Comparison of ENCODE assay signal across 2 cellular contexts in genomic region chr14:39433452-39433813, GRCh38.
TF ChIP-seq lines count a peak whose summit lies in the region.

No MANE protein-coding gene starts in this region.

TF ChIP-seq in SK-N-SH, 30 proteins besides CTCF, POLR2A, EP300 and RAD21 (continued from another document):
- TF ChIP-seq ZBTB33 (IDR thresholded peaks at IDR 0.05; ENCODE audit: borderline replicate concordance, low read depth) (no peak), RFX5 (IDR thresholded peaks at IDR 0.05; ENCODE audit: low read length) (no peak), PBX3 (IDR thresholded peaks at IDR 0.05) (no peak), NFIC (IDR thresholded peaks at IDR 0.05; ENCODE audit: borderline replicate concordance) (no peak), RCOR1 (IDR thresholded peaks at IDR 0.05; ENCODE audit: low read length) (no peak), MXI1 (IDR thresholded peaks at IDR 0.05; ENCODE audit: low read depth, low read length) (no peak)

TF ChIP-seq in SK-N-SH treated with all-trans-retinoic acid at 6 μM for 48 hours, 23 proteins besides CTCF, POLR2A, EP300 and RAD21 (continued from another document):
- no peak for TF ChIP-seq PATZ1 (CRISPR knock-in tag; IDR thresholded peaks at IDR 0.05; ENCODE audit: borderline replicate concordance)
- TF ChIP-seq SNAI2 (CRISPR knock-in tag; IDR thresholded peaks at IDR 0.05): no peak
- TF ChIP-seq ZFP30 (CRISPR knock-in tag; IDR thresholded peaks at IDR 0.05): no peak
- TF ChIP-seq CREB5 (CRISPR knock-in tag; IDR thresholded peaks at IDR 0.05; ENCODE audit: low read depth): no peak
- TF ChIP-seq ZC3H10 (CRISPR knock-in tag; IDR thresholded peaks at IDR 0.05): no peak
- no peak for TF ChIP-seq ESRRG (CRISPR knock-in tag; IDR thresholded peaks at IDR 0.05)
- TF ChIP-seq TOX (CRISPR knock-in tag; IDR thresholded peaks at IDR 0.05; ENCODE audit: borderline replicate concordance): no peak
- TF ChIP-seq CSDC2 (CRISPR knock-in tag; IDR thresholded peaks at IDR 0.05): no peak
- TF ChIP-seq TSHZ2 (CRISPR knock-in tag; IDR thresholded peaks at IDR 0.05): no peak
- TF ChIP-seq ARNTL (CRISPR knock-in tag; IDR thresholded peaks at IDR 0.05; ENCODE audit: borderline replicate concordance, low read depth): no peak
